In the genomic region with DNA sequence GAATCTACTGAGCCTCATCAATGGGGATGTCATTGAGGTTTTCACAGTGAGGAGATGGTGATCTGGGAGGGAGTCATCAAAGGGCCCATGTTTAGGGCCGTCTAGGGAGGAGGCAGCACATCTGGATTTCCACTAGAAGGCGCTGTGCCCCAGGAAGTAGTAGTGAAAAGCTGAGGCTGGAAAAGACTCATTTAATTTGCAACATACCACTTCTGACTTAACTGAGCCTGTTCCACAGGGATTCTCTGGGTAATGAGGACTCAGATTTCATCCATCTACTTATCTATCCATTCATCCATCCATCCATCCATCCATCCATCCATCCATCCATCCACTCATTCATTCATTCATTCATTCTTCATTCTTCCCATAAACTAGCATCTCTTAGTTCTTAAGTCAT, we compare ENCODE assay signal across 1 cellular context.
TF ChIP-seq lines count a peak whose summit lies in the region.

No MANE protein-coding gene starts in this region.

TF ChIP-seq in GM12878, 131 proteins besides CTCF, POLR2A, EP300 and RAD21:
- TF ChIP-seq SMC3 (IDR thresholded peaks at IDR 0.05; ENCODE audit: borderline replicate concordance, low read length) (peak; percentile 80), IKZF1 (conservative IDR thresholded peaks at IDR 0.05) (peak; percentile 34; the same call in 1 of the 2 replicates), HDAC6 (IDR thresholded peaks at IDR 0.05; ENCODE audit: unreplicated experiment) (no peak), SIN3A (IDR thresholded peaks at IDR 0.05; ENCODE audit: low read depth, low read length) (no peak), EED (IDR thresholded peaks at IDR 0.05; ENCODE audit: low read depth) (0 out of 2 replicates have a peak, but pooled peaks have one; percentile 35), JUND (IDR thresholded peaks at IDR 0.05; ENCODE audit: low read depth, low read length) (0 out of 2 replicates have a peak, but pooled peaks have one; percentile 12), RCOR1 (conservative IDR thresholded peaks at IDR 0.05; ENCODE audit: low read depth, low read length) (no peak), RBBP5 (conservative IDR thresholded peaks at IDR 0.05) (no peak), TCF7 (IDR thresholded peaks at IDR 0.05; ENCODE audit: borderline replicate concordance) (no peak), ZNF207 (IDR thresholded peaks at IDR 0.05; ENCODE audit: borderline replicate concordance) (no peak), MTA3 (IDR thresholded peaks at IDR 0.05; ENCODE audit: borderline replicate concordance, low read length) (no peak), CHD2 (IDR thresholded peaks at IDR 0.05; ENCODE audit: borderline replicate concordance, low read depth, low read length) (no peak), IKZF2 (IDR thresholded peaks at IDR 0.05) (no peak; a peak in 1 of 4 replicates), STAT1 (conservative IDR thresholded peaks at IDR 0.05) (no peak), HDGF (IDR thresholded peaks at IDR 0.05) (0 out of 2 replicates have a peak, but pooled peaks have one; percentile 34), TAF1 (IDR thresholded peaks at IDR 0.05; ENCODE audit: borderline replicate concordance, low read depth, low read length) (no peak), ESRRA (IDR thresholded peaks at IDR 0.05; ENCODE audit: low read length) (no peak), SMARCA5 (IDR thresholded peaks at IDR 0.05) (no peak; the same call in 1 of the 2 replicates), YY1 (IDR thresholded peaks at IDR 0.05; ENCODE audit: low read depth, low read length) (peak; percentile 69), SREBF2 (IDR thresholded peaks at IDR 0.05; ENCODE audit: low read length) (no peak), NR2C1 (IDR thresholded peaks at IDR 0.05) (no peak), LARP7 (IDR thresholded peaks at IDR 0.05) (0 out of 2 replicates have a peak, but pooled peaks have one; percentile 1), IRF4 (IDR thresholded peaks at IDR 0.05; ENCODE audit: low read depth, low read length) (0 out of 2 replicates have a peak, but pooled peaks have one; percentile 21), RFX5 (IDR thresholded peaks at IDR 0.05; ENCODE audit: low read depth, low read length) (no peak), ETV6 (conservative IDR thresholded peaks at IDR 0.05 in 1 of 2, IDR thresholded peaks at IDR 0.05 in 1 of 2; ENCODE audit: borderline replicate concordance in 1 of 2, low read depth in 1 of 2) (no peak), NFIC (IDR thresholded peaks at IDR 0.05; ENCODE audit: low read depth, low read length) (no peak), RB1 (IDR thresholded peaks at IDR 0.05; ENCODE audit: borderline replicate concordance) (peak; percentile 25; the same call in 1 of the 2 replicates), RUNX3 (IDR thresholded peaks at IDR 0.05; ENCODE audit: low read length) (0 out of 2 replicates have a peak, but pooled peaks have one; percentile 9), ZNF24 (IDR thresholded peaks at IDR 0.05) (peak; percentile 91), POU2F2 (IDR thresholded peaks at IDR 0.05; ENCODE audit: borderline replicate concordance, low read depth, low read length) (no peak), SMAD1 (IDR thresholded peaks at IDR 0.05; ENCODE audit: low read depth, partially characterized antibody) (no peak), ZNF217 (IDR thresholded peaks at IDR 0.05) (no peak), POLR2AphosphoS2 (IDR thresholded peaks at IDR 0.05; ENCODE audit: low read depth, low read length) (no peak), CHD1 (IDR thresholded peaks at IDR 0.05; ENCODE audit: low read depth, low read length) (no peak), ZBED1 (IDR thresholded peaks at IDR 0.05; ENCODE audit: borderline replicate concordance) (no peak)
- TF ChIP-seq, protein P1, sequence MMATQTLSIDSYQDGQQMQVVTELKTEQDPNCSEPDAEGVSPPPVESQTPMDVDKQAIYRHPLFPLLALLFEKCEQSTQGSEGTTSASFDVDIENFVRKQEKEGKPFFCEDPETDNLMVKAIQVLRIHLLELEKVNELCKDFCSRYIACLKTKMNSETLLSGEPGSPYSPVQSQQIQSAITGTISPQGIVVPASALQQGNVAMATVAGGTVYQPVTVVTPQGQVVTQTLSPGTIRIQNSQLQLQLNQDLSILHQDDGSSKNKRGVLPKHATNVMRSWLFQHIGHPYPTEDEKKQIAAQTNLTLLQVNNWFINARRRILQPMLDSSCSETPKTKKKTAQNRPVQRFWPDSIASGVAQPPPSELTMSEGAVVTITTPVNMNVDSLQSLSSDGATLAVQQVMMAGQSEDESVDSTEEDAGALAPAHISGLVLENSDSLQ (IDR thresholded peaks at IDR 0.05): no peak
- TF ChIP-seq, protein P2, sequence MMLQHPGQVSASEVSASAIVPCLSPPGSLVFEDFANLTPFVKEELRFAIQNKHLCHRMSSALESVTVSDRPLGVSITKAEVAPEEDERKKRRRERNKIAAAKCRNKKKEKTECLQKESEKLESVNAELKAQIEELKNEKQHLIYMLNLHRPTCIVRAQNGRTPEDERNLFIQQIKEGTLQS (IDR thresholded peaks at IDR 0.05; ENCODE audit: borderline replicate concordance, extremely low read depth, low read depth, low read length): no peak
- TF ChIP-seq, protein P3, sequence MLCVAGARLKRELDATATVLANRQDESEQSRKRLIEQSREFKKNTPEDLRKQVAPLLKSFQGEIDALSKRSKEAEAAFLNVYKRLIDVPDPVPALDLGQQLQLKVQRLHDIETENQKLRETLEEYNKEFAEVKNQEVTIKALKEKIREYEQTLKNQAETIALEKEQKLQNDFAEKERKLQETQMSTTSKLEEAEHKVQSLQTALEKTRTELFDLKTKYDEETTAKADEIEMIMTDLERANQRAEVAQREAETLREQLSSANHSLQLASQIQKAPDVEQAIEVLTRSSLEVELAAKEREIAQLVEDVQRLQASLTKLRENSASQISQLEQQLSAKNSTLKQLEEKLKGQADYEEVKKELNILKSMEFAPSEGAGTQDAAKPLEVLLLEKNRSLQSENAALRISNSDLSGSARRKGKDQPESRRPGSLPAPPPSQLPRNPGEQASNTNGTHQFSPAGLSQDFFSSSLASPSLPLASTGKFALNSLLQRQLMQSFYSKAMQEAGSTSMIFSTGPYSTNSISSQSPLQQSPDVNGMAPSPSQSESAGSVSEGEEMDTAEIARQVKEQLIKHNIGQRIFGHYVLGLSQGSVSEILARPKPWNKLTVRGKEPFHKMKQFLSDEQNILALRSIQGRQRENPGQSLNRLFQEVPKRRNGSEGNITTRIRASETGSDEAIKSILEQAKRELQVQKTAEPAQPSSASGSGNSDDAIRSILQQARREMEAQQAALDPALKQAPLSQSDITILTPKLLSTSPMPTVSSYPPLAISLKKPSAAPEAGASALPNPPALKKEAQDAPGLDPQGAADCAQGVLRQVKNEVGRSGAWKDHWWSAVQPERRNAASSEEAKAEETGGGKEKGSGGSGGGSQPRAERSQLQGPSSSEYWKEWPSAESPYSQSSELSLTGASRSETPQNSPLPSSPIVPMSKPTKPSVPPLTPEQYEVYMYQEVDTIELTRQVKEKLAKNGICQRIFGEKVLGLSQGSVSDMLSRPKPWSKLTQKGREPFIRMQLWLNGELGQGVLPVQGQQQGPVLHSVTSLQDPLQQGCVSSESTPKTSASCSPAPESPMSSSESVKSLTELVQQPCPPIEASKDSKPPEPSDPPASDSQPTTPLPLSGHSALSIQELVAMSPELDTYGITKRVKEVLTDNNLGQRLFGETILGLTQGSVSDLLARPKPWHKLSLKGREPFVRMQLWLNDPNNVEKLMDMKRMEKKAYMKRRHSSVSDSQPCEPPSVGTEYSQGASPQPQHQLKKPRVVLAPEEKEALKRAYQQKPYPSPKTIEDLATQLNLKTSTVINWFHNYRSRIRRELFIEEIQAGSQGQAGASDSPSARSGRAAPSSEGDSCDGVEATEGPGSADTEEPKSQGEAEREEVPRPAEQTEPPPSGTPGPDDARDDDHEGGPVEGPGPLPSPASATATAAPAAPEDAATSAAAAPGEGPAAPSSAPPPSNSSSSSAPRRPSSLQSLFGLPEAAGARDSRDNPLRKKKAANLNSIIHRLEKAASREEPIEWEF (IDR thresholded peaks at IDR 0.05; ENCODE audit: insufficient replicate concordance, low read depth, low read length): no peak
- TF ChIP-seq, protein P4, sequence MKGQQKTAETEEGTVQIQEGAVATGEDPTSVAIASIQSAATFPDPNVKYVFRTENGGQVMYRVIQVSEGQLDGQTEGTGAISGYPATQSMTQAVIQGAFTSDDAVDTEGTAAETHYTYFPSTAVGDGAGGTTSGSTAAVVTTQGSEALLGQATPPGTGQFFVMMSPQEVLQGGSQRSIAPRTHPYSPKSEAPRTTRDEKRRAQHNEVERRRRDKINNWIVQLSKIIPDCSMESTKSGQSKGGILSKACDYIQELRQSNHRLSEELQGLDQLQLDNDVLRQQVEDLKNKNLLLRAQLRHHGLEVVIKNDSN (IDR thresholded peaks at IDR 0.05; ENCODE audit: borderline replicate concordance, extremely low read length, insufficient read depth, low read depth, low read length): no peak
TF ChIP-seq in GM12878: peak in this region for 11.
